12 cellular contexts compared by ENCODE assay signal in genomic region chr6:28727559-28728211, GRCh38.
A peak's percentile ranks its signal among the peaks of the same experiment; 100 is the strongest.
DNase-seq lines count a peak whose midpoint lies in the region; ATAC-seq, FAIRE-seq and TF ChIP-seq lines count a peak whose summit lies in the region.
"Had no signal": no experiment of that assay in that cellular context is flagged by ENCODE, and none has a peak within 500 bp of the region (broad histone marks: within the 10 kb centered on the region; RNA-seq: fewer than 3 reads in every experiment).

No MANE protein-coding gene starts in this region.

- H4K20me1 ChIP-seq in DND-41 (ENCODE audit: insufficient read depth, low read length): no peaks in the 10 kb centered on the region

- no peak overlapping the region for H3K9ac ChIP-seq in DND-41 (ENCODE audit: low read depth, low read length)
- no peak overlapping the region for H3K9ac ChIP-seq in HUES64 (ENCODE audit: low read depth, low read length)

- H3K4me3 ChIP-seq in DND-41 (ENCODE audit: low read depth in 1 of 2, low read length in 2 of 2): no peak overlapping the region
- peak overlapping the region; percentile 93; the same call in 1 of the 2 replicates for H3K4me3 ChIP-seq in HUES64 (ENCODE audit: low read length)
- H3K4me3 ChIP-seq in body of pancreas: no peak overlapping the region
- no peak overlapping the region for H3K4me3 ChIP-seq in aorta (ENCODE audit: low read length in 2 of 2)
- H3K4me3 ChIP-seq: mucosa of descending colon had no signal

- H3K27me3 ChIP-seq in DND-41 (ENCODE audit: insufficient read depth, low read length, poor library complexity) (peaks cover 10% of the 10 kb centered on the region), HUES64 (ENCODE audit: insufficient read depth, low read length) (peaks cover 38% of the 10 kb centered on the region), body of pancreas (no peaks in the 10 kb centered on the region), aorta (ENCODE audit: control insufficient read depth in 1 of 2, insufficient read depth in 2 of 2, low read length in 1 of 2) (peaks cover 0 to 4% of the 10 kb centered on the region in 2 donors)

- peaks cover 6% of the 10 kb centered on the region for H3K4me1 Mint-ChIP-seq in T-helper 17 cell
- peaks cover 9 to 16% (median 14%) of the 10 kb centered on the region in 4 donors for H3K4me1 Mint-ChIP-seq in naive thymus-derived CD8-positive, alpha-beta T cell

- no peaks in the 10 kb centered on the region for H3K36me3 ChIP-seq in DND-41 (ENCODE audit: insufficient read depth, low read length)
- no peaks in the 10 kb centered on the region for H3K36me3 ChIP-seq in HUES64 (ENCODE audit: insufficient read depth, low read length)
- H3K36me3 ChIP-seq in body of pancreas (replicated peaks in 1 of 2; ENCODE audit: insufficient read depth in 1 of 2, low read depth in 2 of 2): no peaks in the 10 kb centered on the region
- H3K36me3 ChIP-seq in aorta (ENCODE audit: control insufficient read depth in 1 of 2, insufficient read depth in 2 of 2, low read length in 1 of 2): no peaks in the 10 kb centered on the region

- H3K36me3 Mint-ChIP-seq in T-helper 17 cell (ENCODE audit: low read depth): peaks cover 2% of the 10 kb centered on the region
- H3K36me3 Mint-ChIP-seq in naive thymus-derived CD8-positive, alpha-beta T cell: peaks cover 4 to 38% (median 7%) of the 10 kb centered on the region in 3 donors

- intact Hi-C loops in body of pancreas (cut with DNase I): no loop called here
- intact Hi-C loops in aorta (cut with DNase I): no loop called here

- H3K79me2 ChIP-seq in DND-41 (ENCODE audit: insufficient read depth, low read length): no peaks in the 10 kb centered on the region

- H3K4me2 ChIP-seq in DND-41 (ENCODE audit: insufficient read depth, low read length): peak overlapping the region; percentile 78; the same call in 1 of the 2 replicates

- TF ChIP-seq POLR2A in body of pancreas (IDR thresholded peaks at IDR 0.05) (no peak), GM12892 (IDR thresholded peaks at IDR 0.05; ENCODE audit: low read depth, low read length) (no peak)

- H3K9me3 ChIP-seq in DND-41 (ENCODE audit: insufficient read depth, low read length, severe bottlenecking): no peaks in the 10 kb centered on the region
- H3K9me3 ChIP-seq in HUES64 (ENCODE audit: insufficient read depth, low read depth, low read length): no peaks in the 10 kb centered on the region
- peaks cover 6% of the 10 kb centered on the region for H3K9me3 ChIP-seq in T-helper 17 cell (ENCODE audit: control insufficient read depth, low read length, poor library complexity, severe bottlenecking)
- H3K9me3 ChIP-seq in body of pancreas: no peaks in the 10 kb centered on the region
- no peaks in the 10 kb centered on the region for H3K9me3 ChIP-seq in aorta (ENCODE audit: control insufficient read depth, low read length)
- H3K9me3 ChIP-seq: mucosa of descending colon had no signal

- WGBS in HUES64: 80% methylated on average over 9 of the region's 9 CpGs
- 60 to 65% methylated on average over 9 of the region's 9 CpGs for WGBS in body of pancreas, 2 donors
- 66 to 75% methylated on average over 9 of the region's 9 CpGs for WGBS in aorta, 2 donors

- no peak for DNase-seq in DND-41
- no peak for DNase-seq in T-helper 17 cell
- no peak for DNase-seq in naive thymus-derived CD8-positive, alpha-beta T cell
- DNase-seq in body of pancreas: no peak
- no peak for DNase-seq in GM12892 (ENCODE audit: insufficient read length)
- DNase-seq in aorta: no peak
- DNase-seq: mucosa of descending colon, NCI-H187 treated with DMSO at 0.1 percent for 48 hours, Right ventricle myocardium superior had no signal

- H3K27ac ChIP-seq in DND-41 (ENCODE audit: low read length) (no peak overlapping the region), HUES64 (ENCODE audit: low read depth, low read length) (no peak overlapping the region), body of pancreas (no peak overlapping the region), aorta (ENCODE audit: low read depth in 1 of 2, low read length in 2 of 2) (no peak overlapping the region)

- peak overlapping the region; percentile 4 for H3K4me3 Mint-ChIP-seq in T-helper 17 cell
- peak overlapping the region in 8 of 10 donors; percentile 42 to 90 (median 74) for H3K4me3 Mint-ChIP-seq in naive thymus-derived CD8-positive, alpha-beta T cell

- ATAC-seq in DND-41 (ENCODE audit: insufficient read depth, low read depth) (no peak), T-helper 17 cell (no peak), body of pancreas (no peak), aorta (ENCODE audit: low FRiP score) (no peak)
- no peak for ATAC-seq in naive thymus-derived CD8-positive, alpha-beta T cell

- H2AFZ ChIP-seq in DND-41 (ENCODE audit: low read depth, low read length): no peak overlapping the region

- POLR2A ChIA-PET in naive thymus-derived CD8-positive, alpha-beta T cell (lab: Charles Lee): no interaction called here

- no peak for FAIRE-seq in GM12892 (lab: Jason Lieb, UNC)
- FAIRE-seq: H1 had no signal

- peaks cover 0 to 57% (median 30%) of the 10 kb centered on the region in 9 donors for H3K9me3 Mint-ChIP-seq in naive thymus-derived CD8-positive, alpha-beta T cell

- H3K27ac Mint-ChIP-seq in T-helper 17 cell: no peak overlapping the region
- H3K27ac Mint-ChIP-seq in naive thymus-derived CD8-positive, alpha-beta T cell: peak overlapping the region in 1 of 10 donors; percentile 92
- H3K27ac Mint-ChIP-seq: activated T-helper 2 cell treated with anti-CD3 and anti-CD28 coated beads, Interferon-gamma antibody, Interleukin-2, Interleukin-4, amounts not matched to agents 10 μg/mL and 5 μg/mL and 100 μg/mL, durations not matched to agents 14 hours and 24 hours and 36 hours had no signal

- no peak for TF ChIP-seq CTCF in DND-41 (IDR thresholded peaks at IDR 0.05; ENCODE audit: borderline replicate concordance, extremely low read depth, low read length, poor library complexity, severe bottlenecking)
- no peak for TF ChIP-seq CTCF in body of pancreas (IDR thresholded peaks at IDR 0.05)

- H3K27me3 Mint-ChIP-seq in T-helper 17 cell: peaks cover 91% of the 10 kb centered on the region
- peaks cover 54 to 96% (median 75%) of the 10 kb centered on the region in 5 donors for H3K27me3 Mint-ChIP-seq in naive thymus-derived CD8-positive, alpha-beta T cell

- peaks cover 12% of the 10 kb centered on the region for H3K4me1 ChIP-seq in DND-41 (ENCODE audit: insufficient read depth, low read length)
- no peaks in the 10 kb centered on the region for H3K4me1 ChIP-seq in HUES64 (ENCODE audit: insufficient read depth, low read length)
- no peaks in the 10 kb centered on the region for H3K4me1 ChIP-seq in body of pancreas
- H3K4me1 ChIP-seq in aorta (ENCODE audit: control insufficient read depth in 1 of 2, insufficient read depth in 2 of 2, low read length in 2 of 2): peaks cover 0 to 2% of the 10 kb centered on the region in 2 donors
